10 cellular contexts compared by ENCODE assay signal in genomic region chr10:61779276-61779675, GRCh38.
"Had no signal": no experiment of that assay in that cellular context is flagged by ENCODE, and none has a peak within 500 bp of the region (broad histone marks: within the 10 kb centered on the region; RNA-seq: fewer than 3 reads in every experiment).

No MANE protein-coding gene starts in this region.

- H3K27ac ChIP-seq: body of pancreas, left ventricle myocardium inferior, neutrophil, right atrium auricular region, upper lobe of right lung had no signal

- H3K4me3 ChIP-seq: body of pancreas, esophagus squamous epithelium, left ventricle myocardium inferior, right atrium auricular region, upper lobe of right lung had no signal

- DNase-seq: amniotic stem cell; cortex of kidney; effector CD4-positive, alpha-beta T cell; esophagus squamous epithelium; hippocampal formation; left ventricle myocardium inferior; upper lobe of right lung had no signal

- H3K9me3 ChIP-seq: body of pancreas, esophagus squamous epithelium, left ventricle myocardium inferior, neutrophil, right atrium auricular region, upper lobe of right lung had no signal

- H3K36me3 ChIP-seq: esophagus squamous epithelium, left ventricle myocardium inferior, neutrophil, right atrium auricular region, upper lobe of right lung had no signal

- H3K4me1 ChIP-seq: body of pancreas, left ventricle myocardium inferior, upper lobe of right lung had no signal

- H3K27me3 ChIP-seq: body of pancreas, esophagus squamous epithelium, neutrophil, right atrium auricular region, upper lobe of right lung had no signal
